Comparison of ENCODE assay signal across 23 cellular contexts in the genomic region with DNA sequence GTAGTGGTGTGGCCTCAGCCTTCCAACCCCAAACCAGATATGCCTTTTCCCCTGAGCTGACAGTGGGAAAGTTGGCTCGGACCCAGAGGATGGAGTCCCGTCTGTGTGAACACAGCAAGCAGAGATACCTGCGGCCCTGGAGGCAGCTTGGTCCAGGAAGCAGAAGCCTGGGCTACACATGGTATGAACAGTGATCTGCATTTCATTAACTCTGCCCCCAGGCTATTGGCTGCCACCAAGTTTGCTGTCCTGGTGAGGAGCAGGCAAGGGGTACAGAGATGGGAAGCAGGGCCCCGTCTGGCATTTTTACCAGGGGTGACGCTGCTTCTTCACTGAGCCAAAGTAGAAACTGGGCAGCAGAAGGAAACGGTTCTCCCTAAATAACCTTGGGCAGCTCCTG.
"Had no signal": no experiment of that assay in that cellular context is flagged by ENCODE, and none has a peak within 500 bp of the region (broad histone marks: within the 10 kb centered on the region; RNA-seq: fewer than 3 reads in every experiment).

No MANE protein-coding gene starts in this region.

- H3K27me3 ChIP-seq: neural progenitor cell, pancreas, right lobe of liver, sigmoid colon, thyroid gland, upper lobe of left lung, vagina had no signal

- H3K27ac ChIP-seq: neural progenitor cell, neutrophil, pancreas, psoas muscle, right lobe of liver, sigmoid colon, stomach, thoracic aorta, thyroid gland, tibial nerve, upper lobe of left lung had no signal

- H3K36me3 ChIP-seq: neural progenitor cell, neutrophil, pancreas, right lobe of liver, sigmoid colon, stomach, thoracic aorta, thyroid gland, tibial nerve, upper lobe of left lung, vagina had no signal

- H3K4me1 ChIP-seq: pancreas, psoas muscle, right lobe of liver, sigmoid colon, stomach, thyroid gland, tibial nerve, upper lobe of left lung had no signal

- H3K4me2 ChIP-seq: neural progenitor cell had no signal

- H3K9ac ChIP-seq: neural progenitor cell had no signal

- DNase-seq: natural killer cell; nucleus accumbens; pancreas; psoas muscle; right cardiac atrium; right lobe of liver; sigmoid colon; small intestine; stimulated activated CD4-positive, alpha-beta T cell treated with anti-CD3 and anti-CD28 coated beads, Interleukin-15, amount 100 ng/mL, for 24 hours; stimulated activated CD4-positive, alpha-beta T cell treated with anti-CD3 and anti-CD28 coated beads, Interleukin-2, amount 100 ng/mL, for 24 hours; stimulated activated CD4-positive, alpha-beta T cell treated with anti-CD3 and anti-CD28 coated beads, Interleukin-2, amount 100 ng/mL, for 48 hours; stimulated activated CD4-positive, alpha-beta T cell treated with anti-CD3 and anti-CD28 coated beads, Interleukin-4, amount 100 ng/mL, for 24 hours; stimulated activated naive B cell treated with anti-CD40 and anti-IgM and Interleukin-4, amounts not matched to agents 10 μg/mL and 1 μg/mL and 100 μg/mL, for 72 hours; stimulated activated naive CD4-positive, alpha-beta T cell treated with Interleukin-2 at 50 U/mL for 16 hours; stomach; thyroid gland; trophoblast cell; upper lobe of left lung had no signal

- H3K4me3 ChIP-seq: neural progenitor cell, pancreas, psoas muscle, right lobe of liver, sigmoid colon, stomach, thoracic aorta, thyroid gland, tibial nerve, upper lobe of left lung, vagina had no signal

- H3K9me3 ChIP-seq: neutrophil, pancreas, psoas muscle, right lobe of liver, sigmoid colon, thoracic aorta, thyroid gland, upper lobe of left lung, vagina had no signal

- H2AFZ ChIP-seq: neural progenitor cell had no signal
